In the genomic region with DNA sequence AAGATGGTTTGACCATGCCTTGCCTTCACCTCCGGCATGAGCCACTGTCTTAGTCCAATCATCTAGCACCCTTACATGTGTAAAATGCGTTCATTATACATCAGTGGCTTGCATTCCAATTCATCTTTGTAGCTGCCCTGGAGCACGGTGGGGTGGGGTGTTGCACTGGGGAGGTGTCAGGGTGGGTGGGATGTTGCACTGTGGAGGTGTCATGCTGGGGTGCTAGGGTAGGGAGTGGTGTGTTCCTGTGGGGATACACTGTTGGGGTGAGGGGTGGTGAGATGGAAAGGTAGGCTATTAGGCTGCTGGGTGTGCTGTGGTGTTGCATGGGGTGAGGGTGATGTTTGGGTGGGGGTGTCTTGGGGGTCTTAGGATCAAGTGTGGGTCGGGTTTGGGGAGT, we compare ENCODE assay signal across 25 cellular contexts. TPM values are rescaled to one million over a fixed set of nuclear protein-coding genes. Genes with fewer than 3 reads are reported as not detected.
A peak's percentile ranks its signal among the peaks of the same experiment; 100 is the strongest.
DNase-seq lines count a peak whose midpoint lies in the region; ATAC-seq and TF ChIP-seq lines count a peak whose summit lies in the region.
"Had no signal": no experiment of that assay in that cellular context is flagged by ENCODE, and none has a peak within 500 bp of the region (broad histone marks: within the 10 kb centered on the region; RNA-seq: fewer than 3 reads in every experiment).

No MANE protein-coding gene starts in this region.

- CTCF ChIA-PET in activated CD4-positive, alpha-beta T cell treated with anti-CD3 and anti-CD28 coated beads for 36 hours (lab: Charles Lee): interaction anchor here (1.8 kb wide), 1 partner anchor 9 kb away, joined by 6 read pairs; no protein-coding TSS in a partner anchor

- H4K8ac ChIP-seq in H9 (replicated peaks; ENCODE audit: insufficient read length, low read depth, low read length): no peak overlapping the region

- H3K27me3 Mint-ChIP-seq in activated CD4-positive, alpha-beta T cell treated with anti-CD3 and anti-CD28 coated beads for 36 hours: no peaks in the 10 kb centered on the region
- H3K27me3 Mint-ChIP-seq in IgD-negative memory B cell (peaks cover 5% of the 10 kb centered on the region), H9 (ENCODE audit: low read depth) (peaks cover 7% of the 10 kb centered on the region)
- no peaks in the 10 kb centered on the region for H3K27me3 Mint-ChIP-seq in activated naive CD8-positive, alpha-beta T cell

- H3K4me1 Mint-ChIP-seq in activated CD4-positive, alpha-beta T cell treated with anti-CD3 and anti-CD28 coated beads for 36 hours: peaks cover 79% of the 10 kb centered on the region
- H3K4me1 Mint-ChIP-seq in IgD-negative memory B cell (peaks cover 27 to 45% (median 31%) of the 10 kb centered on the region in 3 donors), H9 (peaks cover 2 to 9% of the 10 kb centered on the region in 2 experiments; a peak in 3 of 4 replicates)
- H3K4me1 Mint-ChIP-seq in activated naive CD8-positive, alpha-beta T cell (ENCODE audit: low read depth): peaks cover 91% of the 10 kb centered on the region

- H3K4ac ChIP-seq in H9 (ENCODE audit: low read depth, low read length): no peak overlapping the region

- H3K27ac ChIP-seq in neutrophil (peak overlapping the region; percentile 87), H9 (ENCODE audit: insufficient read length, low read depth, low read length) (no peak overlapping the region)
- H3K27ac ChIP-seq: brain microvascular endothelial cell, ovary, VCaP had no signal

- no peak overlapping the region for H2AFZ ChIP-seq in H9 (ENCODE audit: low read length)

- H4K20me1 ChIP-seq in H9 (ENCODE audit: control insufficient read depth, insufficient read depth, insufficient read length): no peaks in the 10 kb centered on the region

- DNase-seq in activated CD4-positive, alpha-beta T cell treated with anti-CD3 and anti-CD28 coated beads for 36 hours: no peak
- DNase-seq in activated CD4-positive, alpha-beta T cell treated with anti-CD3 and anti-CD28 coated beads, Interleukin-2, amount 50 U/mL, for 48 hours: no peak
- no peak for DNase-seq in H9
- no peak for DNase-seq in glomerular visceral epithelial cell (ENCODE audit: extremely low spot score)
- DNase-seq: brain microvascular endothelial cell, C1 segment of cervical spinal cord, DMS53, H7, hippocampal formation, islet precursor cell, NCI-H1436, NCI-H526 treated with DMSO at 0.1 percent for 48 hours, ovary, right cardiac atrium, SW 1271, upper lobe of left lung had no signal

- H3K27ac Mint-ChIP-seq in activated CD4-positive, alpha-beta T cell treated with anti-CD3 and anti-CD28 coated beads for 36 hours: peak overlapping the region; percentile 52
- H3K27ac Mint-ChIP-seq in IgD-negative memory B cell (peak overlapping the region; percentile 85 to 98 (median 92)), H9 (no peak overlapping the region)
- H3K27ac Mint-ChIP-seq in activated naive CD8-positive, alpha-beta T cell: peak overlapping the region; percentile 99

- H3K4me2 ChIP-seq in H9 (ENCODE audit: insufficient read depth, insufficient read length, low read length): no peak overlapping the region

- H3K27me3 ChIP-seq in neutrophil (no peaks in the 10 kb centered on the region), H9 (ENCODE audit: insufficient read depth, low read length) (no peaks in the 10 kb centered on the region)
- H3K27me3 ChIP-seq: brain microvascular endothelial cell, ovary, upper lobe of left lung had no signal

- H2BK5ac ChIP-seq in H9 (ENCODE audit: insufficient read length, low read length): no peak overlapping the region

- no peak overlapping the region for H3K23ac ChIP-seq in H9 (ENCODE audit: insufficient read length, low read depth, low read length)

- no peak overlapping the region for H3T11ph ChIP-seq in H9 (ENCODE audit: low read length)

- POLR2A ChIA-PET in activated CD4-positive, alpha-beta T cell treated with anti-CD3 and anti-CD28 coated beads for 36 hours (lab: Charles Lee): no interaction called here

- H3K4me3 Mint-ChIP-seq in activated CD4-positive, alpha-beta T cell treated with anti-CD3 and anti-CD28 coated beads for 36 hours: no peak overlapping the region
- H3K4me3 Mint-ChIP-seq in IgD-negative memory B cell: peak overlapping the region in 1 of 4 donors; percentile 17
- H3K4me3 Mint-ChIP-seq in activated naive CD8-positive, alpha-beta T cell: no peak overlapping the region
- no peak overlapping the region for H3K4me3 Mint-ChIP-seq in H9

- H3K14ac ChIP-seq in H9 (ENCODE audit: insufficient read depth, low read length): no peak overlapping the region

- WGBS in H9 (ENCODE audit: extremely low coverage, insufficient read length, low lambda C conversion rate): no CpG with 5 or more reads among the region's 4 CpGs

- H3K36me3 Mint-ChIP-seq in activated CD4-positive, alpha-beta T cell treated with anti-CD3 and anti-CD28 coated beads for 36 hours (ENCODE audit: low read depth): peaks cover 76% of the 10 kb centered on the region
- peaks cover 28% of the 10 kb centered on the region for H3K36me3 Mint-ChIP-seq in IgD-negative memory B cell
- H3K36me3 Mint-ChIP-seq in activated naive CD8-positive, alpha-beta T cell: peaks cover 39% of the 10 kb centered on the region
- peaks cover 0 to 4% (median 0%) of the 10 kb centered on the region in 3 experiments; a peak in 2 of 7 replicates for H3K36me3 Mint-ChIP-seq in H9 (ENCODE audit: insufficient read depth in 1 of 3, low read depth in 3 of 3)

- H3K9me3 ChIP-seq in neutrophil: no peaks in the 10 kb centered on the region
- no peaks in the 10 kb centered on the region for H3K9me3 ChIP-seq in H9 (ENCODE audit: control insufficient read depth, low read depth, low read length)
- H3K9me3 ChIP-seq: ovary, upper lobe of left lung had no signal

- H3K23me2 ChIP-seq in H9 (ENCODE audit: insufficient read length, low read depth, low read length, poor library complexity, severe bottlenecking): no peaks in the 10 kb centered on the region

- H4K91ac ChIP-seq in H9 (ENCODE audit: insufficient read length, low read depth, low read length): no peak overlapping the region

- no peaks in the 10 kb centered on the region for H3K79me1 ChIP-seq in H9 (ENCODE audit: insufficient read depth, low read depth, low read length, poor library complexity, severe bottlenecking)

- H2BK15ac ChIP-seq in H9 (ENCODE audit: low read depth, low read length): no peak overlapping the region

- no peaks in the 10 kb centered on the region for H3K9me3 Mint-ChIP-seq in activated CD4-positive, alpha-beta T cell treated with anti-CD3 and anti-CD28 coated beads for 36 hours (ENCODE audit: low read depth)
- no peaks in the 10 kb centered on the region for H3K9me3 Mint-ChIP-seq in IgD-negative memory B cell
- no peaks in the 10 kb centered on the region for H3K9me3 Mint-ChIP-seq in activated naive CD8-positive, alpha-beta T cell (ENCODE audit: low read depth)
- H3K9me3 Mint-ChIP-seq in H9: peaks cover 5% of the 10 kb centered on the region in 2 experiments; a peak in 4 of 5 replicates

- TF ChIP-seq CTCF in neutrophil (IDR thresholded peaks at IDR 0.05) (no peak), H9 (conservative IDR thresholded peaks at IDR 0.05) (no peak)

- intact Hi-C loops in activated CD4-positive, alpha-beta T cell treated with anti-CD3 and anti-CD28 coated beads for 36 hours (cut with DNase I, micrococcal nuclease): no loop called here

- peaks cover 82 to 85% of the 10 kb centered on the region in 2 experiments for H3K4me1 ChIP-seq in neutrophil (ENCODE audit: control insufficient read depth in 1 of 2, insufficient read depth in 1 of 2, low read depth in 1 of 2, low read length in 1 of 2)
- H3K4me1 ChIP-seq in H9 (ENCODE audit: insufficient read depth, low read length): no peaks in the 10 kb centered on the region; the same call in 1 of the 2 replicates

- H3K4me3 ChIP-seq in neutrophil (ENCODE audit: low read depth in 1 of 2, low read length in 1 of 2): no peak overlapping the region
- H3K4me3 ChIP-seq: GM12878, lung, ovary, upper lobe of left lung had no signal

- no peak overlapping the region for H4K5ac ChIP-seq in H9 (ENCODE audit: insufficient read length, low read depth, low read length)

- no peak overlapping the region for H3K18ac ChIP-seq in H9 (ENCODE audit: insufficient read length, low read depth, low read length)

- H3K9ac ChIP-seq in H9 (ENCODE audit: extremely low read depth, insufficient read length, low read length): no peak overlapping the region

- no peak overlapping the region for H2BK120ac ChIP-seq in H9 (ENCODE audit: low read depth, low read length, poor library complexity, severe bottlenecking)

- no peak overlapping the region for H2AK5ac ChIP-seq in H9 (ENCODE audit: insufficient read length, low read length)

- no peak overlapping the region for H2BK20ac ChIP-seq in H9 (ENCODE audit: low read depth, low read length, poor library complexity, severe bottlenecking)

- peaks cover 45% of the 10 kb centered on the region for H3K36me3 ChIP-seq in neutrophil
- H3K36me3 ChIP-seq: ovary had no signal

- H3K56ac ChIP-seq in H9 (ENCODE audit: insufficient read length, low read depth, low read length): no peak overlapping the region

- no peak for ATAC-seq in activated CD4-positive, alpha-beta T cell treated with anti-CD3 and anti-CD28 coated beads for 36 hours
- ATAC-seq in HG03196 (IDR thresholded peaks at IDR 0.05; ENCODE audit: unreplicated experiment): no peak
- ATAC-seq: GM12878, HepG2, Right ventricle myocardium inferior had no signal

- H3K79me2 ChIP-seq in H9 (ENCODE audit: insufficient read depth, low read length): no peaks in the 10 kb centered on the region

- H2BK12ac ChIP-seq in H9 (ENCODE audit: insufficient read length, low read depth, low read length): no peak overlapping the region

RNA-seq across cellular contexts. Expression of gene NLRC5, which starts 47.0 kb away (rescaled TPM):
- 100 to 1,000 TPM; 143 to 175 TPM for total RNA-seq in activated CD4-positive, alpha-beta T cell treated with anti-CD3 and anti-CD28 coated beads for 36 hours
- 134 TPM for polyA plus RNA-seq in IgD-negative memory B cell
- total RNA-seq in H9 (2021): 1.6 and 2.4 TPM in 2 replicates

RNA-seq across cellular contexts. Expression of gene CPNE2, which starts 56.1 kb away (rescaled TPM):
- 1 to 10 TPM; 4.9 to 7.3 TPM for total RNA-seq in activated CD4-positive, alpha-beta T cell treated with anti-CD3 and anti-CD28 coated beads for 36 hours
- 2.0 TPM for polyA plus RNA-seq in IgD-negative memory B cell
- total RNA-seq in H9 (2021): 8.0 and 8.1 TPM in 2 replicates

Comparison
In these comparisons a context has a peak if more than half of its experiments do, and no peak if none do; other contexts are left out.
1. H3K27ac Mint-ChIP-seq: peak in activated CD4-positive, alpha-beta T cell treated with anti-CD3 and anti-CD28 coated beads for 36 hours (single experiment), IgD-negative memory B cell (3 of 3) and activated naive CD8-positive, alpha-beta T cell (single experiment); none in H9 (0 of 3).
2. RNA of gene NLRC5, which starts 47.0 kb away (total RNA-seq): 143 to 175 TPM in activated CD4-positive, alpha-beta T cell treated with anti-CD3 and anti-CD28 coated beads for 36 hours; 1.6 to 2.4 TPM in H9; every median in the first group is over 10 times any median in the second.